In the genomic region with DNA sequence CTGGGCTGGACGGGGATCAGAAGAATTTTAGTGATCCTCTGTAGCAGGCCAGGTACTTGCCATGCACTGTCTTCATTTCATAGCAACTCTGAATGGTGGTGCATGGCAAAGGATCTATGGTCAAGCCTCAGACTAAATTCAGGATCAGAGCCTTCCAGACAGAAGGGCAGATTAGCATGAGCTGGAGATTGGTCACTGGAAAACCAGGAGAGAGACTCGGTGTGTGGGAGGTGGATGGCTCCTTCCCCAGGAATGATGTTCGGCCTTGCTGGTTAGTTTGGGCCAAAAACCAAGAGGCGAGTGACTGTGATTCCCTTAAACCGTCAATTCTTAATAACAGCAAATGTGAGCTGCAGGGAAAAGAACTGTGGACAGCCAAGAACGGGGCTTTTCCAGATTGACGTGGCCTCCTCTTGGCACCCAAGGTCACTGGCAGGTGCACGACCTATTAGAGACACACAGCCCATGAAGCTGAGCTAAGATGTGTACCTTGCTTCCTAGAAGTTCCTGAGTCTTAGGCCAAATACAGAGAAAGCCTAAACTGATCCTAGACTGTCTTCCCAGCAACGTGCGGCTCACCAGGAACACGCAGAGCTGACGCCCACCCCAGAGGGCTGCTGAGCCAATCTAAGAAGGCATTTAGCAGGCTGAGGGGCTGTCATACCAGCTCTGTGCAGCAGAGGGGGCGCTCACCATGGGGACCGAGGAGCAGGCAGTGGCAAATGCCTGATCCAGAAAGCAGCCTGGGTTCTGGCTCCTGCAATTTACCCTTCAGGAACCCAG, we compare ENCODE assay signal across 1 cellular context.
TF ChIP-seq lines count a peak whose summit lies in the region.

No MANE protein-coding gene starts in this region.

TF ChIP-seq in K562, 482 proteins besides CTCF, POLR2A, EP300 and RAD21 (continued from another document and continues in another):
- TF ChIP-seq, protein P1, sequence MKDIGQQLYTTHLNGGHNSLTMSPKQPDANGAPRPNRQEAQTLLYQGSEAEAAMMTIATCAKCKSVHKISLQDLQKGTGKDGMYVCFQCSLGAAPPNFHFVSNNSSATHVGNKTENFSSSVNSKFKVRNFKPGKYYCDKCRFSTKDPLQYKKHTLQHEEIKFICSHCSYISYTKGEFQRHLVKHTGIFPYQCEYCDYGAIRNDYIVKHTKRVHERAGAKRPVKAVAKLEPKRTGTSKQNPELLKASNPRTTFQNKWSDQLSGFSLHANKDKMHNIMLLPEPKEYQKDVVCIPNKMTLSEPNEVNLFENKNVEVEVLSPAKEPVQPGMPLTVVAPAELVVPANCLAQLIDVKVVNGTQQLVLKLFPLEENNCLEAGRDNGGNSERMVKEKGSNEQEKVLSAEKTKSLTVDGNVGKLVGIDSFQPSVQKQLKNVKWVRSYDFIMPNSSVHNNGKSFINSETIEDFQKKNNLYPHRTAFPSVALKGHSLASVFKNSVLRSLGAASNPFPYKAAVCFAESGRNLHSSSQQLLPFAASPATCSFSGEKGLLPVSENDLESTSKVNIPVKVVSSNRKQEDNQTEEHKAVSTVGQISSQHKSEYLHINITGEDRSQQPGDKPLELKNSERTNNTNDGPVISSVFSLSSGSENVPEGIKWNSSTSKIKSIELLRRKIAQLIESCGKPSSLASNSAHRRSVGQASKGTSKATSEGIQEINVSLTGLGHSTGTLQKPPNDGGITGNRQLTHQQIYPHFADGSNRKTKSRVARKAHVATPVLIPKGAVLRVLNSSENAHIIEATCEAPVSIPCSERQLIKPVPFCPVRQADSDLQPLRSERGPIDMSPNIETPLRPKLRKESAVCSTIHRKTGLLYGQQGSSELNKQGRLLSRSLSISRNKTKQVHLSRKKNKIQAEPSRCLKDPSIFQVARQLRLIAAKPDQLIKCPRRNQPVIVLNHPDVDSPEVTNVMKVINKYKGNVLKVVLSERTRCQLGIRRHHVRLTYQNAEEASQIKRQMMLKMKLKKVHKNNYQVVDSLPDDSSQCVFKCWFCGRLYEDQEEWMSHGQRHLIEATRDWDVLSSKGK (CRISPR knock-in tag; IDR thresholded peaks at IDR 0.05) = no peak
- no peak for TF ChIP-seq ZNF175 (CRISPR knock-in tag; IDR thresholded peaks at IDR 0.05; ENCODE audit: low read depth)
- TF ChIP-seq SOX6 (IDR thresholded peaks at IDR 0.05) = no peak
- TF ChIP-seq, protein P2, sequence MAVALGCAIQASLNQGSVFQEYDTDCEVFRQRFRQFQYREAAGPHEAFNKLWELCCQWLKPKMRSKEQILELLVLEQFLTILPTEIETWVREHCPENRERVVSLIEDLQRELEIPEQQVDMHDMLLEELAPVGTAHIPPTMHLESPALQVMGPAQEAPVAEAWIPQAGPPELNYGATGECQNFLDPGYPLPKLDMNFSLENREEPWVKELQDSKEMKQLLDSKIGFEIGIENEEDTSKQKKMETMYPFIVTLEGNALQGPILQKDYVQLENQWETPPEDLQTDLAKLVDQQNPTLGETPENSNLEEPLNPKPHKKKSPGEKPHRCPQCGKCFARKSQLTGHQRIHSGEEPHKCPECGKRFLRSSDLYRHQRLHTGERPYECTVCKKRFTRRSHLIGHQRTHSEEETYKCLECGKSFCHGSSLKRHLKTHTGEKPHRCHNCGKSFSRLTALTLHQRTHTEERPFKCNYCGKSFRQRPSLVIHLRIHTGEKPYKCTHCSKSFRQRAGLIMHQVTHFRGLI (CRISPR knock-in tag; IDR thresholded peaks at IDR 0.05) = no peak
- TF ChIP-seq, protein P3, sequence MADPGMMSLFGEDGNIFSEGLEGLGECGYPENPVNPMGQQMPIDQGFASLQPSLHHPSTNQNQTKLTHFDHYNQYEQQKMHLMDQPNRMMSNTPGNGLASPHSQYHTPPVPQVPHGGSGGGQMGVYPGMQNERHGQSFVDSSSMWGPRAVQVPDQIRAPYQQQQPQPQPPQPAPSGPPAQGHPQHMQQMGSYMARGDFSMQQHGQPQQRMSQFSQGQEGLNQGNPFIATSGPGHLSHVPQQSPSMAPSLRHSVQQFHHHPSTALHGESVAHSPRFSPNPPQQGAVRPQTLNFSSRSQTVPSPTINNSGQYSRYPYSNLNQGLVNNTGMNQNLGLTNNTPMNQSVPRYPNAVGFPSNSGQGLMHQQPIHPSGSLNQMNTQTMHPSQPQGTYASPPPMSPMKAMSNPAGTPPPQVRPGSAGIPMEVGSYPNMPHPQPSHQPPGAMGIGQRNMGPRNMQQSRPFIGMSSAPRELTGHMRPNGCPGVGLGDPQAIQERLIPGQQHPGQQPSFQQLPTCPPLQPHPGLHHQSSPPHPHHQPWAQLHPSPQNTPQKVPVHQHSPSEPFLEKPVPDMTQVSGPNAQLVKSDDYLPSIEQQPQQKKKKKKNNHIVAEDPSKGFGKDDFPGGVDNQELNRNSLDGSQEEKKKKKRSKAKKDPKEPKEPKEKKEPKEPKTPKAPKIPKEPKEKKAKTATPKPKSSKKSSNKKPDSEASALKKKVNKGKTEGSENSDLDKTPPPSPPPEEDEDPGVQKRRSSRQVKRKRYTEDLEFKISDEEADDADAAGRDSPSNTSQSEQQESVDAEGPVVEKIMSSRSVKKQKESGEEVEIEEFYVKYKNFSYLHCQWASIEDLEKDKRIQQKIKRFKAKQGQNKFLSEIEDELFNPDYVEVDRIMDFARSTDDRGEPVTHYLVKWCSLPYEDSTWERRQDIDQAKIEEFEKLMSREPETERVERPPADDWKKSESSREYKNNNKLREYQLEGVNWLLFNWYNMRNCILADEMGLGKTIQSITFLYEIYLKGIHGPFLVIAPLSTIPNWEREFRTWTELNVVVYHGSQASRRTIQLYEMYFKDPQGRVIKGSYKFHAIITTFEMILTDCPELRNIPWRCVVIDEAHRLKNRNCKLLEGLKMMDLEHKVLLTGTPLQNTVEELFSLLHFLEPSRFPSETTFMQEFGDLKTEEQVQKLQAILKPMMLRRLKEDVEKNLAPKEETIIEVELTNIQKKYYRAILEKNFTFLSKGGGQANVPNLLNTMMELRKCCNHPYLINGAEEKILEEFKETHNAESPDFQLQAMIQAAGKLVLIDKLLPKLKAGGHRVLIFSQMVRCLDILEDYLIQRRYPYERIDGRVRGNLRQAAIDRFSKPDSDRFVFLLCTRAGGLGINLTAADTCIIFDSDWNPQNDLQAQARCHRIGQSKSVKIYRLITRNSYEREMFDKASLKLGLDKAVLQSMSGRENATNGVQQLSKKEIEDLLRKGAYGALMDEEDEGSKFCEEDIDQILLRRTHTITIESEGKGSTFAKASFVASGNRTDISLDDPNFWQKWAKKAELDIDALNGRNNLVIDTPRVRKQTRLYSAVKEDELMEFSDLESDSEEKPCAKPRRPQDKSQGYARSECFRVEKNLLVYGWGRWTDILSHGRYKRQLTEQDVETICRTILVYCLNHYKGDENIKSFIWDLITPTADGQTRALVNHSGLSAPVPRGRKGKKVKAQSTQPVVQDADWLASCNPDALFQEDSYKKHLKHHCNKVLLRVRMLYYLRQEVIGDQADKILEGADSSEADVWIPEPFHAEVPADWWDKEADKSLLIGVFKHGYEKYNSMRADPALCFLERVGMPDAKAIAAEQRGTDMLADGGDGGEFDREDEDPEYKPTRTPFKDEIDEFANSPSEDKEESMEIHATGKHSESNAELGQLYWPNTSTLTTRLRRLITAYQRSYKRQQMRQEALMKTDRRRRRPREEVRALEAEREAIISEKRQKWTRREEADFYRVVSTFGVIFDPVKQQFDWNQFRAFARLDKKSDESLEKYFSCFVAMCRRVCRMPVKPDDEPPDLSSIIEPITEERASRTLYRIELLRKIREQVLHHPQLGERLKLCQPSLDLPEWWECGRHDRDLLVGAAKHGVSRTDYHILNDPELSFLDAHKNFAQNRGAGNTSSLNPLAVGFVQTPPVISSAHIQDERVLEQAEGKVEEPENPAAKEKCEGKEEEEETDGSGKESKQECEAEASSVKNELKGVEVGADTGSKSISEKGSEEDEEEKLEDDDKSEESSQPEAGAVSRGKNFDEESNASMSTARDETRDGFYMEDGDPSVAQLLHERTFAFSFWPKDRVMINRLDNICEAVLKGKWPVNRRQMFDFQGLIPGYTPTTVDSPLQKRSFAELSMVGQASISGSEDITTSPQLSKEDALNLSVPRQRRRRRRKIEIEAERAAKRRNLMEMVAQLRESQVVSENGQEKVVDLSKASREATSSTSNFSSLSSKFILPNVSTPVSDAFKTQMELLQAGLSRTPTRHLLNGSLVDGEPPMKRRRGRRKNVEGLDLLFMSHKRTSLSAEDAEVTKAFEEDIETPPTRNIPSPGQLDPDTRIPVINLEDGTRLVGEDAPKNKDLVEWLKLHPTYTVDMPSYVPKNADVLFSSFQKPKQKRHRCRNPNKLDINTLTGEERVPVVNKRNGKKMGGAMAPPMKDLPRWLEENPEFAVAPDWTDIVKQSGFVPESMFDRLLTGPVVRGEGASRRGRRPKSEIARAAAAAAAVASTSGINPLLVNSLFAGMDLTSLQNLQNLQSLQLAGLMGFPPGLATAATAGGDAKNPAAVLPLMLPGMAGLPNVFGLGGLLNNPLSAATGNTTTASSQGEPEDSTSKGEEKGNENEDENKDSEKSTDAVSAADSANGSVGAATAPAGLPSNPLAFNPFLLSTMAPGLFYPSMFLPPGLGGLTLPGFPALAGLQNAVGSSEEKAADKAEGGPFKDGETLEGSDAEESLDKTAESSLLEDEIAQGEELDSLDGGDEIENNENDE (IDR thresholded peaks at IDR 0.05; ENCODE audit: low read depth, low read length) = no peak
- TF ChIP-seq, protein P4, sequence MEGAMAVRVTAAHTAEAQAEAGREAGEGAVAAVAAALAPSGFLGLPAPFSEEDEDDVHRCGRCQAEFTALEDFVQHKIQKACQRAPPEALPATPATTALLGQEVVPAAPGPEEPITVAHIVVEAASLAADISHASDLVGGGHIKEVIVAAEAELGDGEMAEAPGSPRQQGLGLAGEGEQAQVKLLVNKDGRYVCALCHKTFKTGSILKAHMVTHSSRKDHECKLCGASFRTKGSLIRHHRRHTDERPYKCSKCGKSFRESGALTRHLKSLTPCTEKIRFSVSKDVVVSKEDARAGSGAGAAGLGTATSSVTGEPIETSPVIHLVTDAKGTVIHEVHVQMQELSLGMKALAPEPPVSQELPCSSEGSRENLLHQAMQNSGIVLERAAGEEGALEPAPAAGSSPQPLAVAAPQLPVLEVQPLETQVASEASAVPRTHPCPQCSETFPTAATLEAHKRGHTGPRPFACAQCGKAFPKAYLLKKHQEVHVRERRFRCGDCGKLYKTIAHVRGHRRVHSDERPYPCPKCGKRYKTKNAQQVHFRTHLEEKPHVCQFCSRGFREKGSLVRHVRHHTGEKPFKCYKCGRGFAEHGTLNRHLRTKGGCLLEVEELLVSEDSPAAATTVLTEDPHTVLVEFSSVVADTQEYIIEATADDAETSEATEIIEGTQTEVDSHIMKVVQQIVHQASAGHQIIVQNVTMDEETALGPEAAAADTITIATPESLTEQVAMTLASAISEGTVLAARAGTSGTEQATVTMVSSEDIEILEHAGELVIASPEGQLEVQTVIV (CRISPR knock-in tag; IDR thresholded peaks at IDR 0.05; ENCODE audit: borderline replicate concordance) = no peak
- no peak for TF ChIP-seq ZNF699 (CRISPR knock-in tag; IDR thresholded peaks at IDR 0.05; ENCODE audit: insufficient replicate concordance)
- TF ChIP-seq, protein P5, sequence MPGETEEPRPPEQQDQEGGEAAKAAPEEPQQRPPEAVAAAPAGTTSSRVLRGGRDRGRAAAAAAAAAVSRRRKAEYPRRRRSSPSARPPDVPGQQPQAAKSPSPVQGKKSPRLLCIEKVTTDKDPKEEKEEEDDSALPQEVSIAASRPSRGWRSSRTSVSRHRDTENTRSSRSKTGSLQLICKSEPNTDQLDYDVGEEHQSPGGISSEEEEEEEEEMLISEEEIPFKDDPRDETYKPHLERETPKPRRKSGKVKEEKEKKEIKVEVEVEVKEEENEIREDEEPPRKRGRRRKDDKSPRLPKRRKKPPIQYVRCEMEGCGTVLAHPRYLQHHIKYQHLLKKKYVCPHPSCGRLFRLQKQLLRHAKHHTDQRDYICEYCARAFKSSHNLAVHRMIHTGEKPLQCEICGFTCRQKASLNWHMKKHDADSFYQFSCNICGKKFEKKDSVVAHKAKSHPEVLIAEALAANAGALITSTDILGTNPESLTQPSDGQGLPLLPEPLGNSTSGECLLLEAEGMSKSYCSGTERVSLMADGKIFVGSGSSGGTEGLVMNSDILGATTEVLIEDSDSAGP (CRISPR knock-in tag; IDR thresholded peaks at IDR 0.05) = no peak
- TF ChIP-seq MAFK (IDR thresholded peaks at IDR 0.05; ENCODE audit: low read length) = 0 out of 2 replicates have a peak, but pooled peaks have one; percentile 15
- TF ChIP-seq NFRKB (IDR thresholded peaks at IDR 0.05; ENCODE audit: low read depth) = no peak
- TF ChIP-seq STAG1 (CRISPR knock-in tag; IDR thresholded peaks at IDR 0.05; ENCODE audit: borderline replicate concordance) = peak; percentile 93; the same call in 1 of the 2 replicates
- no peak for TF ChIP-seq ZBTB8A (IDR thresholded peaks at IDR 0.05; ENCODE audit: partially characterized antibody)
- no peak for TF ChIP-seq HMG20A (CRISPR knock-in tag; conservative IDR thresholded peaks at IDR 0.05)
- no peak for TF ChIP-seq SPI1 (IDR thresholded peaks at IDR 0.05; ENCODE audit: borderline replicate concordance, low read depth, low read length)
- TF ChIP-seq ZNF695 (CRISPR knock-in tag; IDR thresholded peaks at IDR 0.05) = no peak
- TF ChIP-seq PRPF4 (IDR thresholded peaks at IDR 0.05; ENCODE audit: insufficient read depth, low read depth, low read length, poor library complexity, severe bottlenecking) = no peak
- TF ChIP-seq ZNF57 (CRISPR knock-in tag; IDR thresholded peaks at IDR 0.05) = no peak
- no peak for TF ChIP-seq ZBTB1 (CRISPR knock-in tag; IDR thresholded peaks at IDR 0.05; ENCODE audit: borderline replicate concordance, low read depth)
- TF ChIP-seq WHSC1 (IDR thresholded peaks at IDR 0.05; ENCODE audit: low read length) = no peak
- TF ChIP-seq JUND (IDR thresholded peaks at IDR 0.05; ENCODE audit: borderline replicate concordance, low read depth, low read length) = peak; percentile 54; the same call in 1 of the 2 replicates
- TF ChIP-seq JUND (tag; IDR thresholded peaks at IDR 0.05; ENCODE audit: borderline replicate concordance, low read depth, low read length) = no peak
- TF ChIP-seq, protein P6, sequence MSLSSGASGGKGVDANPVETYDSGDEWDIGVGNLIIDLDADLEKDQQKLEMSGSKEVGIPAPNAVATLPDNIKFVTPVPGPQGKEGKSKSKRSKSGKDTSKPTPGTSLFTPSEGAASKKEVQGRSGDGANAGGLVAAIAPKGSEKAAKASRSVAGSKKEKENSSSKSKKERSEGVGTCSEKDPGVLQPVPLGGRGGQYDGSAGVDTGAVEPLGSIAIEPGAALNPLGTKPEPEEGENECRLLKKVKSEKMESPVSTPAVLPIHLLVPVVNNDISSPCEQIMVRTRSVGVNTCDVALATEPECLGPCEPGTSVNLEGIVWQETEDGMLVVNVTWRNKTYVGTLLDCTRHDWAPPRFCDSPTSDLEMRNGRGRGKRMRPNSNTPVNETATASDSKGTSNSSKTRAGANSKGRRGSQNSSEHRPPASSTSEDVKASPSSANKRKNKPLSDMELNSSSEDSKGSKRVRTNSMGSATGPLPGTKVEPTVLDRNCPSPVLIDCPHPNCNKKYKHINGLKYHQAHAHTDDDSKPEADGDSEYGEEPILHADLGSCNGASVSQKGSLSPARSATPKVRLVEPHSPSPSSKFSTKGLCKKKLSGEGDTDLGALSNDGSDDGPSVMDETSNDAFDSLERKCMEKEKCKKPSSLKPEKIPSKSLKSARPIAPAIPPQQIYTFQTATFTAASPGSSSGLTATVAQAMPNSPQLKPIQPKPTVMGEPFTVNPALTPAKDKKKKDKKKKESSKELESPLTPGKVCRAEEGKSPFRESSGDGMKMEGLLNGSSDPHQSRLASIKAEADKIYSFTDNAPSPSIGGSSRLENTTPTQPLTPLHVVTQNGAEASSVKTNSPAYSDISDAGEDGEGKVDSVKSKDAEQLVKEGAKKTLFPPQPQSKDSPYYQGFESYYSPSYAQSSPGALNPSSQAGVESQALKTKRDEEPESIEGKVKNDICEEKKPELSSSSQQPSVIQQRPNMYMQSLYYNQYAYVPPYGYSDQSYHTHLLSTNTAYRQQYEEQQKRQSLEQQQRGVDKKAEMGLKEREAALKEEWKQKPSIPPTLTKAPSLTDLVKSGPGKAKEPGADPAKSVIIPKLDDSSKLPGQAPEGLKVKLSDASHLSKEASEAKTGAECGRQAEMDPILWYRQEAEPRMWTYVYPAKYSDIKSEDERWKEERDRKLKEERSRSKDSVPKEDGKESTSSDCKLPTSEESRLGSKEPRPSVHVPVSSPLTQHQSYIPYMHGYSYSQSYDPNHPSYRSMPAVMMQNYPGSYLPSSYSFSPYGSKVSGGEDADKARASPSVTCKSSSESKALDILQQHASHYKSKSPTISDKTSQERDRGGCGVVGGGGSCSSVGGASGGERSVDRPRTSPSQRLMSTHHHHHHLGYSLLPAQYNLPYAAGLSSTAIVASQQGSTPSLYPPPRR (CRISPR knock-in tag; IDR thresholded peaks at IDR 0.05; ENCODE audit: borderline replicate concordance) = no peak
